In genomic region chr16:73054732-73055481, GRCh38 we compare ENCODE assay signal across 10 cellular contexts. TPM values are rescaled to one million over a fixed set of nuclear protein-coding genes. Genes with fewer than 3 reads are reported as not detected.
DNase-seq lines count a peak whose midpoint lies in the region; ATAC-seq and TF ChIP-seq lines count a peak whose summit lies in the region.
"Had no signal": no experiment of that assay in that cellular context is flagged by ENCODE, and none has a peak within 500 bp of the region (broad histone marks: within the 10 kb centered on the region; RNA-seq: fewer than 3 reads in every experiment).

No MANE protein-coding gene starts in this region.

- H3K27me3 ChIP-seq in Panc1 (ENCODE audit: control insufficient read depth, insufficient read depth, low read length): no peaks in the 10 kb centered on the region
- H3K27me3 ChIP-seq in gastrocnemius medialis: no peaks in the 10 kb centered on the region

- TF ChIP-seq CTCF in Panc1 (IDR thresholded peaks at IDR 0.05) (no peak), gastrocnemius medialis (IDR thresholded peaks at IDR 0.05 in 4 of 5, conservative IDR thresholded peaks at IDR 0.05 in 1 of 5) (no peak)

- H3K4me3 ChIP-seq in Panc1 (ENCODE audit: low read depth in 2 of 2, low read length in 2 of 2) (peak overlapping the region; percentile 60 to 64), gastrocnemius medialis (peak overlapping the region; percentile 37 to 75 (median 62))

- H3K27ac ChIP-seq in Panc1 (ENCODE audit: low read length) (peak overlapping the region; percentile 84), gastrocnemius medialis (peak overlapping the region; percentile 95 to 99 (median 99))

- POLR2A ChIA-PET in Panc1 (lab: Charles Lee): interaction anchor here (0.6 to 0.7 kb wide), 2 partner anchors 390 to 923 kb away, joined by 6 to 9 read pairs; no protein-coding TSS in a partner anchor

- ATAC-seq in Panc1 (peak; percentile 28), gastrocnemius medialis (no peak), GM18517 (IDR thresholded peaks at IDR 0.05; ENCODE audit: unreplicated experiment) (no peak), HG03521 (IDR thresholded peaks at IDR 0.05; ENCODE audit: unreplicated experiment) (no peak), GM18520 (IDR thresholded peaks at IDR 0.05; ENCODE audit: unreplicated experiment) (no peak)
- ATAC-seq: activated CD4-positive, alpha-beta T cell treated with anti-CD3 and anti-CD28 coated beads for 36 hours; naive thymus-derived CD4-positive, alpha-beta T cell had no signal

- CTCF ChIA-PET in Panc1 (lab: Charles Lee): interaction anchor here (0.6 to 0.7 kb wide), 5 partner anchors 9 to 586 kb away, joined by 3 to 9 read pairs (median 3); no protein-coding TSS in a partner anchor

- H3K4me1 ChIP-seq in Panc1 (ENCODE audit: control insufficient read depth, insufficient read depth, low read length) (peaks cover 43% of the 10 kb centered on the region), gastrocnemius medialis (peaks cover 56 to 71% of the 10 kb centered on the region in 2 donors)

- no TSS peak for BruUV-seq in Panc1 (replicated peaks; lab: Mats Ljungman, UMichigan)

- DNase-seq in HCEC 1CT (peak; percentile 59), Panc1 (ENCODE audit: low read depth, low spot score) (no peak), fibroblast of gingiva (ENCODE audit: low read depth) (peak; percentile 50), gastrocnemius medialis (no peak), ureter (ENCODE audit: low spot score) (no peak)
- DNase-seq: activated CD4-positive, alpha-beta T cell treated with anti-CD3 and anti-CD28 coated beads for 36 hours had no signal

- no peak for TF ChIP-seq POLR2A in gastrocnemius medialis (IDR thresholded peaks at IDR 0.05)

- H3K9me3 ChIP-seq in Panc1 (ENCODE audit: control insufficient read depth, insufficient read depth, low read depth, low read length): no peaks in the 10 kb centered on the region
- no peaks in the 10 kb centered on the region for H3K9me3 ChIP-seq in gastrocnemius medialis

- no peaks in the 10 kb centered on the region for H3K36me3 ChIP-seq in Panc1 (ENCODE audit: control insufficient read depth, insufficient read depth, low read length)
- H3K36me3 ChIP-seq in gastrocnemius medialis: no peaks in the 10 kb centered on the region

- in situ Hi-C loops in Panc1 (cut with HindIII; ENCODE audit: low pct_unique_long_range_greater_than_20kb, low sequenced_read_pairs) (no loop called here), gastrocnemius medialis (cut with MboI; ENCODE audit: low sequenced_read_pairs in 4 of 4) (loop anchor here (5.0 to 25.0 kb wide), 3 partner anchors 68 to 220 kb away; no protein-coding TSS in a partner anchor)

- intact Hi-C loops in Panc1 (cut with micrococcal nuclease; ENCODE audit: unreplicated experiment): loop anchor here (10.0 kb wide), 1 partner anchor 550 kb away; no protein-coding TSS in a partner anchor
- intact Hi-C loops in gastrocnemius medialis (cut with DNase I; ENCODE audit: low total_unique reads): loop anchor here (2.0 kb wide), 1 partner anchor 14 kb away; no protein-coding TSS in a partner anchor

RNA-seq across cellular contexts. Expression of gene ZFHX3, which starts 7.0 kb away (rescaled TPM):
- total RNA-seq in Panc1 (2021; ENCODE audit: unreplicated experiment): 7.1 TPM
- 3.0 TPM for polyA plus RNA-seq in Panc1 (2012; ENCODE audit: insufficient read length)
- 10 to 100 TPM; 14.0 to 28.5 (median 27.3) TPM for total RNA-seq in gastrocnemius medialis
- 60.8 TPM for total RNA-seq in ureter

Comparison
In these comparisons a context has a peak if more than half of its experiments do, and no peak if none do; other contexts are left out.
1. DNase-seq: peak in HCEC 1CT (single experiment) and fibroblast of gingiva (single experiment); none in Panc1 (single experiment), gastrocnemius medialis (0 of 2) and ureter (single experiment).